In the genomic region with DNA sequence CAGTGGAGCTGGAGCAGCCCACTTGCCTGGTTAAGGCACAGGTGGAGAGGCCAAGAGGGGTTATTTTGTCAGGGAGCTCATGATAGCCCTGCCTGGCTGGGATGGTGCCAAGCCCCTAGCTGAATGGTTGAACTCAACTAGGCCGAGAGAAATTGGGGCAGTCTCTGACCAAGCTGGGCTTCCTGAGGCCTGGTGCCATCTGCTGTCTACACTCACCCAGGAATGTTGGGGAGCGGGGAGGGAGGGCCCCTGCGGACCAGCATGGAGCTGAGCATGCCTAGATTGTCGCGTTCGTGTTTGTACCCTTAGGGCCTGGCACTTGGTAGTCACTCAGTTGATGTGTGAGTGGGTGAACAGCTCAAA, we compare ENCODE assay signal across 8 cellular contexts. TPM values are rescaled to one million over a fixed set of nuclear protein-coding genes. Genes with fewer than 3 reads are reported as not detected.
A peak's percentile ranks its signal among the peaks of the same experiment; 100 is the strongest.
DNase-seq lines count a peak whose midpoint lies in the region; ATAC-seq and TF ChIP-seq lines count a peak whose summit lies in the region.

No MANE protein-coding gene starts in this region.

- H3K4me1 Mint-ChIP-seq in naive B cell: peaks cover 48 to 52% (median 50%) of the 10 kb centered on the region in 3 donors

- peak overlapping the region; percentile 56 to 97 (median 94) for H3K27ac Mint-ChIP-seq in naive B cell

- TF ChIP-seq CTCF in BJ (IDR thresholded peaks at IDR 0.05; ENCODE audit: insufficient read depth, low read depth, low read length) (0 out of 2 replicates have a peak, but pooled peaks have one; percentile 8), LNCaP clone FGC (IDR thresholded peaks at IDR 0.05; ENCODE audit: control insufficient read depth, extremely low read depth, insufficient read depth) (no peak)

- no peaks in the 10 kb centered on the region for H3K27me3 ChIP-seq in BJ (ENCODE audit: control insufficient read depth, insufficient read depth, low read length)

- peaks cover 15% of the 10 kb centered on the region for H3K36me3 ChIP-seq in BJ (ENCODE audit: control insufficient read depth, insufficient read depth, low read length)

- H3K9me3 Mint-ChIP-seq in naive B cell: no peaks in the 10 kb centered on the region

- no peaks in the 10 kb centered on the region for H3K27me3 Mint-ChIP-seq in naive B cell

- H3K4me3 ChIP-seq in BJ (ENCODE audit: low read depth, low read length) (peak overlapping the region; percentile 93), LNCaP clone FGC (ENCODE audit: low read depth, low read length) (peak overlapping the region; percentile 97)

- CTCF ChIA-PET in BJ (lab: Yijun Ruan, JAX): interaction anchor here (0.9 to 4.5 kb wide), 5 partner anchors 11 to 379 kb away, joined by 3 to 22 read pairs (median 4); partner anchors contain the start of gene OGG1

- peaks cover 0 to 4% of the 10 kb centered on the region in 2 donors for H3K36me3 Mint-ChIP-seq in naive B cell

- no peak for ATAC-seq in naive B cell (ENCODE audit: low read depth in 2 of 2)
- ATAC-seq in HG03457 (IDR thresholded peaks at IDR 0.05; ENCODE audit: unreplicated experiment): no peak

- DNase-seq in BJ (ENCODE audit: low read depth): no peak
- no peak for DNase-seq in LNCaP clone FGC (ENCODE audit: low read depth)
- DNase-seq in dermis blood vessel endothelial cell: peak; percentile 30
- DNase-seq in naive B cell: no peak
- no peak for DNase-seq in DMS53 treated with DMSO at 0.1 percent for 48 hours (lab: John Stamatoyannopoulos, UW; ENCODE audit: unreplicated experiment)
- DNase-seq in stimulated activated CD4-positive, alpha-beta T cell treated with anti-CD3 and anti-CD28 coated beads, Interleukin-4, amount 100 ng/mL, for 24 hours: no peak
- DNase-seq in foreskin melanocyte: no peak

- H3K4me3 Mint-ChIP-seq in naive B cell: peak overlapping the region; percentile 83 to 95 (median 90)

- POLR2A ChIA-PET in BJ (lab: Charles Lee): interaction anchor here (0.7 kb wide), 1 partner anchor 22 kb away, joined by 3 read pairs; no protein-coding TSS in a partner anchor

RNA-seq across cellular contexts. Expression of gene BRPF1, which starts 1.2 kb away (rescaled TPM):
- polyA plus RNA-seq in BJ (2011; rRNA removed): 5.7 and 10.0 TPM in 2 replicates
- polyA minus RNA-seq in BJ (2011; rRNA and poly(A)+ RNA removed): 13.0 and 15.8 TPM in 2 replicates
- total RNA-seq in dermis blood vessel endothelial cell: 24.8 and 29.3 TPM in 2 replicates
- 10 to 100 TPM in 2 of 6 donors, 1 to 10 TPM in 4; 3.0 to 22.0 (median 9.0) TPM for polyA plus RNA-seq in naive B cell (ENCODE audit: low read depth in 6 of 6)

RNA-seq across cellular contexts. Expression of gene OGG1, which starts 17.0 kb away (rescaled TPM):
- polyA plus RNA-seq in BJ (2011; rRNA removed): 27.3 and 40.9 TPM in 2 replicates
- 19.1 and 58.9 TPM in 2 replicates for polyA minus RNA-seq in BJ (2011; rRNA and poly(A)+ RNA removed)
- total RNA-seq in dermis blood vessel endothelial cell: 15.5 and 16.6 TPM in 2 replicates
- polyA plus RNA-seq in naive B cell (ENCODE audit: low read depth in 6 of 6): 10 to 100 TPM; 23.2 to 35.1 (median 30.1) TPM

RNA-seq across cellular contexts. Expression of gene CPNE9, which starts 29.1 kb away (rescaled TPM):
- polyA plus RNA-seq in BJ (2011; rRNA removed) (not detected in 2 replicates), naive B cell (ENCODE audit: low read depth in 6 of 6) (not detected)
- polyA minus RNA-seq in BJ (2011; rRNA and poly(A)+ RNA removed): not detected in 2 replicates
- total RNA-seq in dermis blood vessel endothelial cell: not detected in 2 replicates

RNA-seq across cellular contexts. Expression of gene CAMK1, which starts 37.0 kb away (rescaled TPM):
- 21.6 and 32.6 TPM in 2 replicates for polyA plus RNA-seq in BJ (2011; rRNA removed)
- 7.5 and 8.7 TPM in 2 replicates for polyA minus RNA-seq in BJ (2011; rRNA and poly(A)+ RNA removed)
- total RNA-seq in dermis blood vessel endothelial cell: 34.7 and 40.3 TPM in 2 replicates
- polyA plus RNA-seq in naive B cell (ENCODE audit: low read depth in 6 of 6): 1 to 10 TPM in 3 of 6 donors, under 1 TPM in 2, not detected in 1; 0.26 to 2.3 (median 1.2) TPM

RNA-seq across cellular contexts. Expression of gene TADA3, which starts 59.5 kb away (rescaled TPM):
- 84.6 and 113 TPM in 2 replicates for polyA plus RNA-seq in BJ (2011; rRNA removed)
- polyA minus RNA-seq in BJ (2011; rRNA and poly(A)+ RNA removed): 48.2 and 71.8 TPM in 2 replicates
- total RNA-seq in dermis blood vessel endothelial cell: 39.5 and 60.6 TPM in 2 replicates
- polyA plus RNA-seq in naive B cell (ENCODE audit: low read depth in 6 of 6): 10 to 100 TPM; 39.7 to 67.1 (median 45.6) TPM
